ENCODE assay signal across 1 cellular context in the genomic region with DNA sequence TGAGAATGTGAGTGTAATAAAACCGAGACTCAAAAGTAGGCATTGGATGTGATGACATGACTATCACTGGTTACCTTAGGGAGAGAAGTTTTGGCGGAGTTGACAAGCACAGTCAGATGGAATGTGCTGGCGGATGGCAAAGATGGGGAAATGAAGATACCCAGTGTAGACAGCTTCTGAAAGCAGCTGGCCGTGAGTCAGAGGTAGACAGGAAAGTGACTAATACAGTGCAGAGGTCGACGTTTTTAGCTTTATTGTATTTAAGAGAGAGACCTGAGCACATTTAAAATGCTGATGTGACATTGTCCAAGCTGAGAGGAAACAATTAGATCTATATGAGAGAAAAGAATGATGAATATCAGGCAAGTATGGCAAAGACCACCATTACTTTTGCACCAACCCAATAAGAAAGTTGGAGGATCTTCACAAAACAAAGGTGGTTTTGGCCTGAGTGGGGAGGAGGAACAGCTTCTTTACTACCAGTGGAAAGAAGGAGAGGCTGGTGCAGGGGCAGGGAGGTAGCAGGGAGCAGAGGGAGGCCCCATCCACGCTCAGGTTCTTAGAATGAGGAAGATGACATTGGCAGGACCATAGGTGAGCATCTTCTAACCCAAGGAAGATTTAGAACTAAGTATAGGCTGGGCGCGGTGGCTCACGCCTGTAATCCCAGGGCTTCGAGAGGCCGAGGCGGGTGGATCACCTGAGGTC.
TF ChIP-seq lines count a peak whose summit lies in the region.

No MANE protein-coding gene starts in this region.

TF ChIP-seq in SK-N-SH treated with all-trans-retinoic acid at 6 μM for 48 hours, 23 proteins besides CTCF, POLR2A, EP300 and RAD21 (continued from another document):
- TF ChIP-seq, protein P1, sequence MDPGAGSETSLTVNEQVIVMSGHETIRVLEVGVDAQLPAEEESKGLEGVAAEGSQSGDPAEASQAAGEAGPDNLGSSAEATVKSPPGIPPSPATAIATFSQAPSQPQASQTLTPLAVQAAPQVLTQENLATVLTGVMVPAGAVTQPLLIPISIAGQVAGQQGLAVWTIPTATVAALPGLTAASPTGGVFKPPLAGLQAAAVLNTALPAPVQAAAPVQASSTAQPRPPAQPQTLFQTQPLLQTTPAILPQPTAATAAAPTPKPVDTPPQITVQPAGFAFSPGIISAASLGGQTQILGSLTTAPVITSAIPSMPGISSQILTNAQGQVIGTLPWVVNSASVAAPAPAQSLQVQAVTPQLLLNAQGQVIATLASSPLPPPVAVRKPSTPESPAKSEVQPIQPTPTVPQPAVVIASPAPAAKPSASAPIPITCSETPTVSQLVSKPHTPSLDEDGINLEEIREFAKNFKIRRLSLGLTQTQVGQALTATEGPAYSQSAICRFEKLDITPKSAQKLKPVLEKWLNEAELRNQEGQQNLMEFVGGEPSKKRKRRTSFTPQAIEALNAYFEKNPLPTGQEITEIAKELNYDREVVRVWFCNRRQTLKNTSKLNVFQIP (CRISPR knock-in tag; IDR thresholded peaks at IDR 0.05; ENCODE audit: borderline replicate concordance, low read depth): no peak
- TF ChIP-seq ZNF8 (CRISPR knock-in tag; IDR thresholded peaks at IDR 0.05): no peak
